Comparison of ENCODE assay signal across 7 cellular contexts in the genomic region with DNA sequence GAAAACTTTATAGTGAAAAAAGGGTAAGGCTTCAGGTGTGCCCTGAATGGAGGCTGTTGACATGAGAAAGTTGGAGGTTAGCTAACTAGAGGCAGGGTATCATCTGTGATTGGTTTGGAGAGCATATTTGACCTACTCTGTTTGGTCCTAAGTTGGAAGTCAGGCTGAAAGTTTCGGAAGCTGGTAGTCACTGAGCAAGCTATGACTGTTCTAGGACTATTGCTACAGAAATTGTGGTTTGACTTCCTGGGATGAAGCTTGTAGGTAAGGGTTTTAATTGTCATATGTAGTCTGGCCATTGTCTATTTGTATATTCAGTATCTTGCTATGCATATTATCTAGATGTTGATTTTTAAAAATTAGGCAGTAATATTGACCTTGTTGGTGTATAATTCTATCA.
"Had no signal": no experiment of that assay in that cellular context is flagged by ENCODE, and none has a peak within 500 bp of the region (broad histone marks: within the 10 kb centered on the region; RNA-seq: fewer than 3 reads in every experiment).

No MANE protein-coding gene starts in this region.

- DNase-seq: IMR-90, KBM-7 had no signal

- H3K27ac ChIP-seq: HL-60 had no signal

- H3K36me3 Mint-ChIP-seq: IgD-negative memory B cell had no signal

- ATAC-seq: HepG2, K562 had no signal

- H3K27ac Mint-ChIP-seq: IgD-negative memory B cell had no signal

- H3K4me3 Mint-ChIP-seq: IgD-negative memory B cell had no signal

- FAIRE-seq: HepG2, HTR-8/SVneo, K562 had no signal

- H3K4me3 ChIP-seq: K562 had no signal

- H3K27me3 Mint-ChIP-seq: IgD-negative memory B cell had no signal

- H3K4me1 Mint-ChIP-seq: IgD-negative memory B cell had no signal
